In the genomic region with DNA sequence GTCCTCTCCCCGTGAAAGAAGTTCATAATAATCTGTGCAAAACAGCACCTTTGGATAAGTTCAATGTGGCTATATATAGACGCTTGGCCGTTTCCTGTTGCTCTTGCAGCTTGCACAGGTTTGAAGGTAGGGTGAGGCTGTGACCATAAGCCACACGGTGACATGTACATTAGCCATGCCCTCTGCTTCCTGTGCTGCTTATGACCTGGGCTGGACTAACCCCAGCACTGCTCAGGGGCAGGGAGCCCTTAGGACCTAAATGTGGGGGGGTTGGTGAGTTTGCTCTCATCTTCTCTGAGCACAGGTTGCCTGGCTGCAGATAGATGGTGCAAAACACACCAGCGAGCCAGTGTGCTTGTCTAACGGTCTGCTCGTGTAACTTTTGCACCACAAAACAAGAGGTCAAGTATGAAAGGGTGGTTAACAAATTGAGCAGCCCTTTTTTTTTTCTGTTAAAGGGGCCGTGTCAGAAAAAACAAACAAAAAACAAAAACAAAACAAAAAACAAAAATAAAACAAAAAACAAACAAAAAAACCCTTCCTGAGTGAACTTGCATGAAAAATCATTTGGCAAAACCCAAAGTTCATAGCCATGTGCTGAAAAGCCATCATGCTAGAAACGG, we compare ENCODE assay signal across 12 cellular contexts. TPM values are rescaled to one million over a fixed set of nuclear protein-coding genes. Genes with fewer than 3 reads are reported as not detected.
DNase-seq lines count a peak whose midpoint lies in the region; ATAC-seq and TF ChIP-seq lines count a peak whose summit lies in the region.
"Had no signal": no experiment of that assay in that cellular context is flagged by ENCODE, and none has a peak within 500 bp of the region (broad histone marks: within the 10 kb centered on the region; RNA-seq: fewer than 3 reads in every experiment).

No MANE protein-coding gene starts in this region.

- CTCF ChIA-PET in activated CD8-positive, alpha-beta T cell treated with anti-CD3 and anti-CD28 coated beads for 36 hours (lab: Charles Lee) = interaction anchor here (1.3 kb wide), 1 partner anchor 12 kb away, joined by 4 read pairs; no protein-coding TSS in a partner anchor

- POLR2A ChIA-PET in activated CD8-positive, alpha-beta T cell treated with anti-CD3 and anti-CD28 coated beads for 36 hours (lab: Charles Lee) = interaction anchor here (1.0 kb wide), 2 partner anchors 7 to 12 kb away, joined by 4 read pairs; no protein-coding TSS in a partner anchor

- H3K9me3 Mint-ChIP-seq in CD14-positive monocyte = no peaks in the 10 kb centered on the region
- no peaks in the 10 kb centered on the region for H3K9me3 Mint-ChIP-seq in activated CD8-positive, alpha-beta T cell treated with anti-CD3 and anti-CD28 coated beads for 36 hours

- H3K4me1 Mint-ChIP-seq in CD14-positive monocyte = peaks cover 99% of the 10 kb centered on the region
- peaks cover 94% of the 10 kb centered on the region for H3K4me1 Mint-ChIP-seq in activated CD8-positive, alpha-beta T cell treated with anti-CD3 and anti-CD28 coated beads for 36 hours (ENCODE audit: low read depth)

- TF ChIP-seq CTCF in CD14-positive monocyte (IDR thresholded peaks at IDR 0.05) = no peak
- no peak for TF ChIP-seq CTCF in activated CD8-positive, alpha-beta T cell treated with anti-CD3 and anti-CD28 coated beads for 36 hours (IDR thresholded peaks at IDR 0.05)

- peak; percentile 57 for ATAC-seq in GM18909 (IDR thresholded peaks at IDR 0.05; ENCODE audit: poor library complexity, unreplicated experiment)
- peak; percentile 34 for ATAC-seq in HG03097 (IDR thresholded peaks at IDR 0.05; ENCODE audit: low FRiP score, unreplicated experiment)
- peak; percentile 57 for ATAC-seq in activated CD8-positive, alpha-beta T cell treated with anti-CD3 and anti-CD28 coated beads for 36 hours
- ATAC-seq: psoas muscle had no signal

- H3K27ac Mint-ChIP-seq in CD14-positive monocyte = peak overlapping the region in 5 of 7 donors; percentile 66 to 86 (median 75)
- peak overlapping the region; percentile 59 for H3K27ac Mint-ChIP-seq in activated CD8-positive, alpha-beta T cell treated with anti-CD3 and anti-CD28 coated beads for 36 hours

- peaks cover 0 to 3% (median 0%) of the 10 kb centered on the region in 3 donors for H3K27me3 Mint-ChIP-seq in CD14-positive monocyte (ENCODE audit: low read depth in 3 of 3)
- H3K27me3 Mint-ChIP-seq in activated CD8-positive, alpha-beta T cell treated with anti-CD3 and anti-CD28 coated beads for 36 hours = no peaks in the 10 kb centered on the region

- intact Hi-C loops in CD14-positive monocyte (cut with micrococcal nuclease) = no loop called here
- intact Hi-C loops in activated CD8-positive, alpha-beta T cell treated with anti-CD3 and anti-CD28 coated beads for 36 hours (cut with micrococcal nuclease) = loop anchor here (5.0 kb wide), 1 partner anchor 34 kb away; no protein-coding TSS in a partner anchor

- H3K36me3 Mint-ChIP-seq in CD14-positive monocyte = peaks cover 32 to 37% of the 10 kb centered on the region in 2 donors
- H3K36me3 Mint-ChIP-seq in activated CD8-positive, alpha-beta T cell treated with anti-CD3 and anti-CD28 coated beads for 36 hours (ENCODE audit: low read depth) = peaks cover 16% of the 10 kb centered on the region

- peak overlapping the region in 1 of 2 donors; percentile 13 for H3K4me3 Mint-ChIP-seq in CD14-positive monocyte
- peak overlapping the region; percentile 37 for H3K4me3 Mint-ChIP-seq in activated CD8-positive, alpha-beta T cell treated with anti-CD3 and anti-CD28 coated beads for 36 hours

- DNase-seq in CD14-positive monocyte (ENCODE audit: low spot score) (no peak), NCI-H526 (lab: John Stamatoyannopoulos, UW) (no peak), HCEC 1CT (no peak), superior temporal gyrus (ENCODE audit: extremely low spot score) (no peak)
- DNase-seq in activated CD8-positive, alpha-beta T cell treated with anti-CD3 and anti-CD28 coated beads for 36 hours = peak; percentile 70
- DNase-seq in stimulated activated CD4-positive, alpha-beta T cell treated with anti-CD3 and anti-CD28 coated beads, Interleukin-12 subunit alpha, Interleukin-12 subunit beta, amount 100 ng/mL, for 4 hours = no peak
- DNase-seq: caudate nucleus, hypothalamus, NCI-H1694, psoas muscle had no signal

RNA-seq across cellular contexts. Expression of a gene that starts 37.3 kb away (rescaled TPM):
- polyA plus RNA-seq in CD14-positive monocyte = 10 to 100 TPM; 42.4 to 64.5 TPM
- 10 to 100 TPM; 43.8 to 47.8 TPM for total RNA-seq in activated CD8-positive, alpha-beta T cell treated with anti-CD3 and anti-CD28 coated beads for 36 hours
